Comparison of ENCODE assay signal across 8 cellular contexts in genomic region chr1:16980473-16981268, GRCh38. TPM values are rescaled to one million over a fixed set of nuclear protein-coding genes. Genes with fewer than 3 reads are reported as not detected.
DNase-seq lines count a peak whose midpoint lies in the region; ATAC-seq, FAIRE-seq and TF ChIP-seq lines count a peak whose summit lies in the region.

Gene MFAP2 (minus strand): TSS chr1:16980620. CDS start chr1:16978273, 2,347 bp downstream.

- no peak for TF ChIP-seq CTCF in Calu3 (IDR thresholded peaks at IDR 0.05; ENCODE audit: unreplicated experiment)
- TF ChIP-seq CTCF in Peyer's patch (IDR thresholded peaks at IDR 0.05): no peak
- TF ChIP-seq CTCF in esophagus muscularis mucosa (IDR thresholded peaks at IDR 0.05): no peak
- TF ChIP-seq CTCF in pancreas (IDR thresholded peaks at IDR 0.05): no peak
- no peak for TF ChIP-seq CTCF in GM13976 (IDR thresholded peaks at IDR 0.05; ENCODE audit: borderline replicate concordance, control extremely low read depth, extremely low read depth, insufficient read depth, missing control alignments)

- WGBS in esophagus muscularis mucosa: 37% methylated on average over 11 of the region's 53 CpGs
- 11% methylated on average over 42 to 53 of the region's 53 CpGs for WGBS in pancreas, 2 donors

- H3K36me3 ChIP-seq in Peyer's patch (no peaks in the 10 kb centered on the region), esophagus muscularis mucosa (peaks cover 0 to 4% (median 1%) of the 10 kb centered on the region in 4 donors), pancreas (no peaks in the 10 kb centered on the region)

- no TSS peak for BruUV-seq in Calu3 (replicated peaks; lab: Mats Ljungman, UMichigan)

- intact Hi-C loops in Calu3 (cut with micrococcal nuclease; ENCODE audit: unreplicated experiment) (no loop called here), esophagus muscularis mucosa (cut with DNase I) (no loop called here), pancreas (cut with DNase I) (no loop called here)

- H3K27ac ChIP-seq in Peyer's patch (peak within 1 kb of the TSS in 3 of 4 donors; percentile 26 to 66 (median 44)), esophagus muscularis mucosa (replicated peaks in 1 of 4) (peak within 1 kb of the TSS; percentile 65 to 77 (median 72)), pancreas (peak within 1 kb of the TSS in 2 of 4 donors; percentile 8 to 39)

- peak within 1 kb of the TSS; percentile 60 for H3K4me3 Mint-ChIP-seq in Calu3 (ENCODE audit: low read depth, unreplicated experiment)

- in situ Hi-C loops in GM13976 (cut with MboI; ENCODE audit: low sequenced_read_pairs, unreplicated experiment): no loop called here

- H3K9me3 ChIP-seq in Peyer's patch: no peaks in the 10 kb centered on the region
- H3K9me3 ChIP-seq in esophagus muscularis mucosa: no peaks in the 10 kb centered on the region
- no peaks in the 10 kb centered on the region for H3K9me3 ChIP-seq in pancreas

- H3K4me1 ChIP-seq in Peyer's patch: peaks cover 0 to 28% (median 0%) of the 10 kb centered on the region in 4 donors
- peaks cover 22 to 45% (median 41%) of the 10 kb centered on the region in 4 donors for H3K4me1 ChIP-seq in esophagus muscularis mucosa
- H3K4me1 ChIP-seq in pancreas: no peaks in the 10 kb centered on the region

- H3K27me3 ChIP-seq in Peyer's patch: no peaks in the 10 kb centered on the region
- H3K27me3 ChIP-seq in esophagus muscularis mucosa: peaks cover 0 to 27% (median 6%) of the 10 kb centered on the region in 4 donors
- no peaks in the 10 kb centered on the region for H3K27me3 ChIP-seq in pancreas

- CTCF ChIA-PET in Calu3 (lab: Charles Lee): no interaction called here

- H3K27ac Mint-ChIP-seq in Calu3 (ENCODE audit: unreplicated experiment): peak within 1 kb of the TSS; percentile 68

- no peaks in the 10 kb centered on the region for H3K9me3 Mint-ChIP-seq in Calu3 (ENCODE audit: low read depth, unreplicated experiment)

- peak in 3 of 4 donors; percentile 50 to 70 (median 64) for ATAC-seq in pancreas

- peaks cover 11% of the 10 kb centered on the region for H3K4me1 Mint-ChIP-seq in Calu3 (ENCODE audit: low read depth, unreplicated experiment)

- peak within 1 kb of the TSS; percentile 33 to 56 (median 42) for H3K4me3 ChIP-seq in Peyer's patch
- peak within 1 kb of the TSS; percentile 49 to 69 (median 54) for H3K4me3 ChIP-seq in esophagus muscularis mucosa
- peak within 1 kb of the TSS; percentile 18 to 58 (median 38) for H3K4me3 ChIP-seq in pancreas

- DNase-seq in Calu3 (peak; percentile 9), Peyer's patch (no peak), esophagus muscularis mucosa (ENCODE audit: extremely low spot score) (no peak), pancreas (peak in 2 of 6 donors; percentile 69 to 73), SK-N-DZ (ENCODE audit: low spot score) (no peak), GM13976 (ENCODE audit: low spot score) (no peak), HT-29 (ENCODE audit: low spot score) (no peak), anterior cingulate cortex (lab: John Stamatoyannopoulos, UW) (no peak)

- FAIRE-seq in pancreas (lab: Jason Lieb, UNC): no peak

- H3K36me3 Mint-ChIP-seq in Calu3 (ENCODE audit: insufficient read depth, unreplicated experiment): no peaks in the 10 kb centered on the region

- peaks cover 38% of the 10 kb centered on the region for H3K27me3 Mint-ChIP-seq in Calu3 (ENCODE audit: unreplicated experiment)

- TF ChIP-seq EP300 in esophagus muscularis mucosa (IDR thresholded peaks at IDR 0.05): no peak

- TF ChIP-seq POLR2A in Peyer's patch (IDR thresholded peaks at IDR 0.05) (no peak), esophagus muscularis mucosa (IDR thresholded peaks at IDR 0.05; ENCODE audit: low read depth) (no peak)

RNA-seq across cellular contexts. Expression of gene MFAP2, which starts in this region (rescaled TPM):
- total RNA-seq in Calu3 (2022) (0.50 and 1.2 TPM in 2 replicates), Peyer's patch (1 to 10 TPM in 3 of 4 donors, not detected in 1; 1.9 to 8.4 (median 2.1) TPM), esophagus muscularis mucosa (10 to 100 TPM in 2 of 4 donors, 1 to 10 TPM in 2; 5.4 to 21.7 (median 10.2) TPM), pancreas (10 to 100 TPM in 2 of 6 donors, 1 to 10 TPM in 4; 4.6 to 19.5 (median 7.6) TPM)
- polyA plus RNA-seq in pancreas: 10 to 100 TPM in 1 of 2 donors, 1 to 10 TPM in 1; 9.4 to 16.2 TPM
- polyA plus RNA-seq in SK-N-DZ (2014; cell fraction: cytosol; rRNA removed): 29.0 and 36.0 TPM in 2 replicates
- 59.3 and 60.8 TPM in 2 replicates for polyA plus RNA-seq in SK-N-DZ (2014; cell fraction: nucleus; rRNA removed)
- total RNA-seq in HT-29 (2014; rRNA removed; shearing (Covaris generic)): 0.08 and 0.33 TPM in 2 replicates
